ENCODE assay signal across 1 cellular context in the genomic region with DNA sequence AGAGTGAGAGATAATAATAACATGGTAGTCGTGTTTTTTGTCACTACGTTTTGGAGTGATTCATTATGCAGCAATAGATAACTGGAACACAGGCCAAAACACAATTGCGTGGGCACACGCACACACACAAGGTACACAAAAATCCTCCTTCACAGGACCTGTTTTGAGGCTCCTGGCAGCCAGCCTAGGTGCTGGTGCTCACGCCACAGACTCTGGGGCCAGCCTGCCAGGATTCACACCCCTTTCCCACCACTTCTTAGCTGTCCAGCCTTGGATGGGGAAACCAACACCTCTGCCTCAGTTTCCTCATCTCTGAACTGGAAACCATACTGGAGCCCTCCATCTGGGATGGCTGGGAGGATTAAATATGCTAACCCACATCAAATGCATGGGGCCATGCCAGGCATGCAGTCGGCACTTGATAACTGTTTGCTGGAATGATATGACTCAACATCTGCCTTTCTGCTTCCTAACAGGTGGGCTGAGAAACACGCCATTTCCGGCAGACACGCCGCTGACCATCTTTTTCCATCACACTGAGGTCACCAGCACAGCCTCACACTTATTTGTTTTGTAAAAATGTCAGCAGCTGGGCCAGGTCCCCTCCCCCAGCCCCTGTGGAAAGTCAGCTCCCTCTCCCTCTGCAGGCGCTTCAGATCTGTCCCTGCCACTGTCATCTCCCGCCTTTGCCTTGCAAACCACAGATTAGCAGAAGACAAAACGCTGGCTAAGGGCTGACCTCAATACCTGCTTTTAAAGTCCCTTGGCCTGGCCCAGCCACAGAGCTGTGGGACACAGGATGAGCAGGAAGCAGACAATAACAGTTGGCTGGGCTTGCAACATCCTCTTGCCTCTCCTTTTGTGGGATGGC.
TF ChIP-seq lines count a peak whose summit lies in the region.

No MANE protein-coding gene starts in this region.

TF ChIP-seq in K562, 482 proteins besides CTCF, POLR2A, EP300 and RAD21 (continued from another document and continues in another):
- TF ChIP-seq, protein P1, sequence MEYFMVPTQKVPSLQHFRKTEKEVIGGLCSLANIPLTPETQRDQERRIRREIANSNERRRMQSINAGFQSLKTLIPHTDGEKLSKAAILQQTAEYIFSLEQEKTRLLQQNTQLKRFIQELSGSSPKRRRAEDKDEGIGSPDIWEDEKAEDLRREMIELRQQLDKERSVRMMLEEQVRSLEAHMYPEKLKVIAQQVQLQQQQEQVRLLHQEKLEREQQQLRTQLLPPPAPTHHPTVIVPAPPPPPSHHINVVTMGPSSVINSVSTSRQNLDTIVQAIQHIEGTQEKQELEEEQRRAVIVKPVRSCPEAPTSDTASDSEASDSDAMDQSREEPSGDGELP (CRISPR knock-in tag; IDR thresholded peaks at IDR 0.05; ENCODE audit: borderline replicate concordance), result peak; percentile 97
- TF ChIP-seq ZNF445 (CRISPR knock-in tag; IDR thresholded peaks at IDR 0.05; ENCODE audit: low read depth), result no peak
- no peak for TF ChIP-seq GABPB2 (CRISPR knock-in tag; conservative IDR thresholded peaks at IDR 0.05)
- no peak for TF ChIP-seq NR1H2 (CRISPR knock-in tag; IDR thresholded peaks at IDR 0.05)
- TF ChIP-seq ZNF707 (CRISPR knock-in tag; conservative IDR thresholded peaks at IDR 0.05), result no peak
- TF ChIP-seq RBBP5 (IDR thresholded peaks at IDR 0.05; ENCODE audit: borderline replicate concordance, insufficient read depth, low read length, poor library complexity, severe bottlenecking), result no peak
- TF ChIP-seq KLF10 (CRISPR knock-in tag; IDR thresholded peaks at IDR 0.05), result no peak
- TF ChIP-seq RBM25 (IDR thresholded peaks at IDR 0.05; ENCODE audit: low read depth, low read length, severe bottlenecking), result no peak
- peak; percentile 46; the same call in 1 of the 2 replicates for TF ChIP-seq ARID1B (IDR thresholded peaks at IDR 0.05)
- TF ChIP-seq ZNF280A (IDR thresholded peaks at IDR 0.05; ENCODE audit: low read depth, partially characterized antibody), result no peak
- no peak for TF ChIP-seq NFYB (IDR thresholded peaks at IDR 0.05; ENCODE audit: extremely low read depth, insufficient read length)
- no peak for TF ChIP-seq ELK3 (CRISPR knock-in tag; IDR thresholded peaks at IDR 0.05)
- no peak for TF ChIP-seq KDM1A (IDR thresholded peaks at IDR 0.05)
- no peak for TF ChIP-seq ZFX (CRISPR knock-in tag; IDR thresholded peaks at IDR 0.05)
- no peak for TF ChIP-seq PHF20 (IDR thresholded peaks at IDR 0.05; ENCODE audit: partially characterized antibody)
- no peak for TF ChIP-seq TCF7 (IDR thresholded peaks at IDR 0.05; ENCODE audit: borderline replicate concordance)
- TF ChIP-seq SRF (CRISPR knock-in tag; IDR thresholded peaks at IDR 0.05), result no peak
- TF ChIP-seq HDAC3 (IDR thresholded peaks at IDR 0.05; ENCODE audit: borderline replicate concordance, partially characterized antibody), result no peak
- TF ChIP-seq, protein P2, sequence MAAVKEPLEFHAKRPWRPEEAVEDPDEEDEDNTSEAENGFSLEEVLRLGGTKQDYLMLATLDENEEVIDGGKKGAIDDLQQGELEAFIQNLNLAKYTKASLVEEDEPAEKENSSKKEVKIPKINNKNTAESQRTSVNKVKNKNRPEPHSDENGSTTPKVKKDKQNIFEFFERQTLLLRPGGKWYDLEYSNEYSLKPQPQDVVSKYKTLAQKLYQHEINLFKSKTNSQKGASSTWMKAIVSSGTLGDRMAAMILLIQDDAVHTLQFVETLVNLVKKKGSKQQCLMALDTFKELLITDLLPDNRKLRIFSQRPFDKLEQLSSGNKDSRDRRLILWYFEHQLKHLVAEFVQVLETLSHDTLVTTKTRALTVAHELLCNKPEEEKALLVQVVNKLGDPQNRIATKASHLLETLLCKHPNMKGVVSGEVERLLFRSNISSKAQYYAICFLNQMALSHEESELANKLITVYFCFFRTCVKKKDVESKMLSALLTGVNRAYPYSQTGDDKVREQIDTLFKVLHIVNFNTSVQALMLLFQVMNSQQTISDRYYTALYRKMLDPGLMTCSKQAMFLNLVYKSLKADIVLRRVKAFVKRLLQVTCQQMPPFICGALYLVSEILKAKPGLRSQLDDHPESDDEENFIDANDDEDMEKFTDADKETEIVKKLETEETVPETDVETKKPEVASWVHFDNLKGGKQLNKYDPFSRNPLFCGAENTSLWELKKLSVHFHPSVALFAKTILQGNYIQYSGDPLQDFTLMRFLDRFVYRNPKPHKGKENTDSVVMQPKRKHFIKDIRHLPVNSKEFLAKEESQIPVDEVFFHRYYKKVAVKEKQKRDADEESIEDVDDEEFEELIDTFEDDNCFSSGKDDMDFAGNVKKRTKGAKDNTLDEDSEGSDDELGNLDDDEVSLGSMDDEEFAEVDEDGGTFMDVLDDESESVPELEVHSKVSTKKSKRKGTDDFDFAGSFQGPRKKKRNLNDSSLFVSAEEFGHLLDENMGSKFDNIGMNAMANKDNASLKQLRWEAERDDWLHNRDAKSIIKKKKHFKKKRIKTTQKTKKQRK (IDR thresholded peaks at IDR 0.05; ENCODE audit: borderline replicate concordance, low read depth, low read length), result no peak
- no peak for TF ChIP-seq TBP (optimal IDR thresholded peaks at IDR 0.05; ENCODE audit: low read depth, low read length)
- TF ChIP-seq, protein P3, sequence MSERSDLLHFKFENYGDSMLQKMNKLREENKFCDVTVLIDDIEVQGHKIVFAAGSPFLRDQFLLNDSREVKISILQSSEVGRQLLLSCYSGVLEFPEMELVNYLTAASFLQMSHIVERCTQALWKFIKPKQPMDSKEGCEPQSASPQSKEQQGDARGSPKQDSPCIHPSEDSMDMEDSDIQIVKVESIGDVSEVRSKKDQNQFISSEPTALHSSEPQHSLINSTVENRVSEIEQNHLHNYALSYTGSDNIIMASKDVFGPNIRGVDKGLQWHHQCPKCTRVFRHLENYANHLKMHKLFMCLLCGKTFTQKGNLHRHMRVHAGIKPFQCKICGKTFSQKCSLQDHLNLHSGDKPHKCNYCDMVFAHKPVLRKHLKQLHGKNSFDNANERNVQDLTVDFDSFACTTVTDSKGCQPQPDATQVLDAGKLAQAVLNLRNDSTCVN (CRISPR knock-in tag; IDR thresholded peaks at IDR 0.05), result no peak
- TF ChIP-seq, protein P4, sequence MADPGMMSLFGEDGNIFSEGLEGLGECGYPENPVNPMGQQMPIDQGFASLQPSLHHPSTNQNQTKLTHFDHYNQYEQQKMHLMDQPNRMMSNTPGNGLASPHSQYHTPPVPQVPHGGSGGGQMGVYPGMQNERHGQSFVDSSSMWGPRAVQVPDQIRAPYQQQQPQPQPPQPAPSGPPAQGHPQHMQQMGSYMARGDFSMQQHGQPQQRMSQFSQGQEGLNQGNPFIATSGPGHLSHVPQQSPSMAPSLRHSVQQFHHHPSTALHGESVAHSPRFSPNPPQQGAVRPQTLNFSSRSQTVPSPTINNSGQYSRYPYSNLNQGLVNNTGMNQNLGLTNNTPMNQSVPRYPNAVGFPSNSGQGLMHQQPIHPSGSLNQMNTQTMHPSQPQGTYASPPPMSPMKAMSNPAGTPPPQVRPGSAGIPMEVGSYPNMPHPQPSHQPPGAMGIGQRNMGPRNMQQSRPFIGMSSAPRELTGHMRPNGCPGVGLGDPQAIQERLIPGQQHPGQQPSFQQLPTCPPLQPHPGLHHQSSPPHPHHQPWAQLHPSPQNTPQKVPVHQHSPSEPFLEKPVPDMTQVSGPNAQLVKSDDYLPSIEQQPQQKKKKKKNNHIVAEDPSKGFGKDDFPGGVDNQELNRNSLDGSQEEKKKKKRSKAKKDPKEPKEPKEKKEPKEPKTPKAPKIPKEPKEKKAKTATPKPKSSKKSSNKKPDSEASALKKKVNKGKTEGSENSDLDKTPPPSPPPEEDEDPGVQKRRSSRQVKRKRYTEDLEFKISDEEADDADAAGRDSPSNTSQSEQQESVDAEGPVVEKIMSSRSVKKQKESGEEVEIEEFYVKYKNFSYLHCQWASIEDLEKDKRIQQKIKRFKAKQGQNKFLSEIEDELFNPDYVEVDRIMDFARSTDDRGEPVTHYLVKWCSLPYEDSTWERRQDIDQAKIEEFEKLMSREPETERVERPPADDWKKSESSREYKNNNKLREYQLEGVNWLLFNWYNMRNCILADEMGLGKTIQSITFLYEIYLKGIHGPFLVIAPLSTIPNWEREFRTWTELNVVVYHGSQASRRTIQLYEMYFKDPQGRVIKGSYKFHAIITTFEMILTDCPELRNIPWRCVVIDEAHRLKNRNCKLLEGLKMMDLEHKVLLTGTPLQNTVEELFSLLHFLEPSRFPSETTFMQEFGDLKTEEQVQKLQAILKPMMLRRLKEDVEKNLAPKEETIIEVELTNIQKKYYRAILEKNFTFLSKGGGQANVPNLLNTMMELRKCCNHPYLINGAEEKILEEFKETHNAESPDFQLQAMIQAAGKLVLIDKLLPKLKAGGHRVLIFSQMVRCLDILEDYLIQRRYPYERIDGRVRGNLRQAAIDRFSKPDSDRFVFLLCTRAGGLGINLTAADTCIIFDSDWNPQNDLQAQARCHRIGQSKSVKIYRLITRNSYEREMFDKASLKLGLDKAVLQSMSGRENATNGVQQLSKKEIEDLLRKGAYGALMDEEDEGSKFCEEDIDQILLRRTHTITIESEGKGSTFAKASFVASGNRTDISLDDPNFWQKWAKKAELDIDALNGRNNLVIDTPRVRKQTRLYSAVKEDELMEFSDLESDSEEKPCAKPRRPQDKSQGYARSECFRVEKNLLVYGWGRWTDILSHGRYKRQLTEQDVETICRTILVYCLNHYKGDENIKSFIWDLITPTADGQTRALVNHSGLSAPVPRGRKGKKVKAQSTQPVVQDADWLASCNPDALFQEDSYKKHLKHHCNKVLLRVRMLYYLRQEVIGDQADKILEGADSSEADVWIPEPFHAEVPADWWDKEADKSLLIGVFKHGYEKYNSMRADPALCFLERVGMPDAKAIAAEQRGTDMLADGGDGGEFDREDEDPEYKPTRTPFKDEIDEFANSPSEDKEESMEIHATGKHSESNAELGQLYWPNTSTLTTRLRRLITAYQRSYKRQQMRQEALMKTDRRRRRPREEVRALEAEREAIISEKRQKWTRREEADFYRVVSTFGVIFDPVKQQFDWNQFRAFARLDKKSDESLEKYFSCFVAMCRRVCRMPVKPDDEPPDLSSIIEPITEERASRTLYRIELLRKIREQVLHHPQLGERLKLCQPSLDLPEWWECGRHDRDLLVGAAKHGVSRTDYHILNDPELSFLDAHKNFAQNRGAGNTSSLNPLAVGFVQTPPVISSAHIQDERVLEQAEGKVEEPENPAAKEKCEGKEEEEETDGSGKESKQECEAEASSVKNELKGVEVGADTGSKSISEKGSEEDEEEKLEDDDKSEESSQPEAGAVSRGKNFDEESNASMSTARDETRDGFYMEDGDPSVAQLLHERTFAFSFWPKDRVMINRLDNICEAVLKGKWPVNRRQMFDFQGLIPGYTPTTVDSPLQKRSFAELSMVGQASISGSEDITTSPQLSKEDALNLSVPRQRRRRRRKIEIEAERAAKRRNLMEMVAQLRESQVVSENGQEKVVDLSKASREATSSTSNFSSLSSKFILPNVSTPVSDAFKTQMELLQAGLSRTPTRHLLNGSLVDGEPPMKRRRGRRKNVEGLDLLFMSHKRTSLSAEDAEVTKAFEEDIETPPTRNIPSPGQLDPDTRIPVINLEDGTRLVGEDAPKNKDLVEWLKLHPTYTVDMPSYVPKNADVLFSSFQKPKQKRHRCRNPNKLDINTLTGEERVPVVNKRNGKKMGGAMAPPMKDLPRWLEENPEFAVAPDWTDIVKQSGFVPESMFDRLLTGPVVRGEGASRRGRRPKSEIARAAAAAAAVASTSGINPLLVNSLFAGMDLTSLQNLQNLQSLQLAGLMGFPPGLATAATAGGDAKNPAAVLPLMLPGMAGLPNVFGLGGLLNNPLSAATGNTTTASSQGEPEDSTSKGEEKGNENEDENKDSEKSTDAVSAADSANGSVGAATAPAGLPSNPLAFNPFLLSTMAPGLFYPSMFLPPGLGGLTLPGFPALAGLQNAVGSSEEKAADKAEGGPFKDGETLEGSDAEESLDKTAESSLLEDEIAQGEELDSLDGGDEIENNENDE (IDR thresholded peaks at IDR 0.05; ENCODE audit: low read depth, low read length), result no peak
- TF ChIP-seq RFX1 (IDR thresholded peaks at IDR 0.05), result no peak
- no peak for TF ChIP-seq ARID4B (CRISPR knock-in tag; IDR thresholded peaks at IDR 0.05)
